Comparison of ENCODE assay signal across 31 cellular contexts in genomic region chr15:49366496-49366895, GRCh38. TPM values are rescaled to one million over a fixed set of nuclear protein-coding genes. Genes with fewer than 3 reads are reported as not detected.
"Had no signal": no experiment of that assay in that cellular context is flagged by ENCODE, and none has a peak within 500 bp of the region (broad histone marks: within the 10 kb centered on the region; RNA-seq: fewer than 3 reads in every experiment).

No MANE protein-coding gene starts in this region.

- H3K36me3 ChIP-seq: brain microvascular endothelial cell, colonic mucosa, esophagus squamous epithelium, gastroesophageal sphincter had no signal

- H3K4me1 ChIP-seq: colonic mucosa, esophagus squamous epithelium, gastroesophageal sphincter had no signal

- FAIRE-seq: astrocyte, bronchial epithelial cell, endometrium, endothelial cell of umbilical vein had no signal

- H3K27me3 ChIP-seq: brain microvascular endothelial cell, colonic mucosa, esophagus squamous epithelium, gastroesophageal sphincter had no signal

- H3K4me3 ChIP-seq: colonic mucosa, esophagus squamous epithelium, gastroesophageal sphincter had no signal

- ATAC-seq: activated CD4-positive, alpha-beta T cell treated with anti-CD3 and anti-CD28 coated beads for 36 hours; activated CD8-positive, alpha-beta T cell treated with anti-CD3 and anti-CD28 coated beads for 36 hours; activated T-cell treated with anti-CD3 and anti-CD28 coated beads, Interleukin-2, amount 50 U/mL, for 4 hours; activated T-helper 17 cell treated with anti-CD3 and anti-CD28 coated beads, Interleukin-2, amount 50 U/mL, for 72 hours; gastroesophageal sphincter; T-helper 17 cell had no signal

- DNase-seq: activated CD4-positive, alpha-beta T cell treated with anti-CD3 and anti-CD28 coated beads for 36 hours; activated CD4-positive, alpha-beta T cell treated with anti-CD3 and anti-CD28 coated beads, Interleukin-2, amount 10 ng/mL, durations not matched to agents 7 days and 5 days; activated CD4-positive, alpha-beta T cell treated with anti-CD3 and anti-CD28 coated beads, Interleukin-2, amount 50 U/mL, for 4 hours; activated CD4-positive, CD25-positive, alpha-beta regulatory T cell; activated CD4-positive, CD25-positive, alpha-beta regulatory T cell treated with anti-CD3 and anti-CD28 coated beads, Interleukin-2, amount 50 U/mL, for 72 hours; activated CD8-positive, alpha-beta memory T cell treated with anti-CD3 and anti-CD28 coated beads for 24 hours; activated CD8-positive, alpha-beta T cell treated with anti-CD3 and anti-CD28 coated beads for 36 hours; activated effector memory CD4-positive, alpha-beta T cell treated with Interleukin-2 at 50 U/mL for 16 hours; activated gamma-delta T cell treated with Interleukin-2 at 50 U/mL for 16 hours; activated naive CD4-positive, alpha-beta T cell treated with anti-CD3 and anti-CD28 coated beads, Interleukin-2, amount 50 U/mL, for 16 hours; activated naive CD4-positive, alpha-beta T cell treated with Interleukin-2 at 50 U/mL for 16 hours; activated T-cell treated with anti-CD3 and anti-CD28 coated beads, Interleukin-2, amount 50 U/mL, for 4 hours; amniotic stem cell; anterior cingulate cortex; brain microvascular endothelial cell; caudate nucleus; colonic mucosa; effector CD8-positive, alpha-beta T cell; esophagus squamous epithelium; foreskin melanocyte; head of caudate nucleus; T-helper 1 cell; T-helper 17 cell had no signal

- H3K9me3 ChIP-seq: colonic mucosa, esophagus squamous epithelium, gastroesophageal sphincter had no signal

- H3K27ac ChIP-seq: brain microvascular endothelial cell, colonic mucosa, epithelial cell of prostate, esophagus squamous epithelium, gastroesophageal sphincter had no signal

RNA-seq across cellular contexts. Expression of gene FGF7, which starts 56.5 kb away (rescaled TPM):
- total RNA-seq: activated CD4-positive, alpha-beta T cell treated with anti-CD3 and anti-CD28 coated beads for 36 hours; activated CD4-positive, alpha-beta T cell treated with anti-CD3 and anti-CD28 coated beads, Interleukin-2, amount 10 ng/mL, durations not matched to agents 7 days and 5 days; activated CD8-positive, alpha-beta T cell treated with anti-CD3 and anti-CD28 coated beads for 36 hours; activated T-helper 17 cell treated with anti-CD3 and anti-CD28 coated beads, Interleukin-2, amount 50 U/mL, for 72 hours; dermis microvascular lymphatic vessel endothelial cell; endothelial cell of umbilical vein had no signal
- polyA plus RNA-seq: endothelial cell of umbilical vein had no signal
